ENCODE assay signal across 8 cellular contexts in the genomic region with DNA sequence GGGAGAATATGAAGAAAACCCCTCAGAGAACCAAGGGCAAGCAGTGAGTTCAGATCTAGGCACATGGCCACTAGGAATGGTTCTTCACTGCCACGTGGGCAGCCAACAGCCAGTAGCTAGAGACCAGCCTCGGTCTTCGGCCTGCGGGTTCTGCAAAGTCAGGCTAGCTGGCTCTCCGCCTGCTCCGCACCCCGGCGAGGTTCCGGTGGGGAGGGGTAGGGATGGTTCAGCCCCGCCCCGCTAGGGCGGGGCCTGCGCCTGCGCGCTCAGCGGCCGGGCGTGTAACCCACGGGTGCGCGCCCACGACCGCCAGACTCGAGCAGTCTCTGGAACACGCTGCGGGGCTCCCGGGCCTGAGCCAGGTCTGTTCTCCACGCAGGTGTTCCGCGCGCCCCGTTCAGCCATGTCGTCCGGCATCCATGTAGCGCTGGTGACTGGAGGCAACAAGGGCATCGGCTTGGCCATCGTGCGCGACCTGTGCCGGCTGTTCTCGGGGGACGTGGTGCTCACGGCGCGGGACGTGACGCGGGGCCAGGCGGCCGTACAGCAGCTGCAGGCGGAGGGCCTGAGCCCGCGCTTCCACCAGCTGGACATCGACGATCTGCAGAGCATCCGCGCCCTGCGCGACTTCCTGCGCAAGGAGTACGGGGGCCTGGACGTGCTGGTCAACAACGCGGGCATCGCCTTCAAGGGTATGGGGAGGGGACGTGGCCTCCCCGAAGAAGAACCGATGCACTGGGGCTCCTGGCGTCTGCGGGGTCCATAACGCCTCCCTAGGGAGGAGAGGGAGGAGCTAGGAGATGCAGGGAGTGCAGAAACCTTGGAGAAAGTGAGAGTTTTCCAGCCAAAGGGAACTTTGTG. TPM values are rescaled to one million over a fixed set of nuclear protein-coding genes. Genes with fewer than 3 reads are reported as not detected.
A peak's percentile ranks its signal among the peaks of the same experiment; 100 is the strongest.
DNase-seq lines count a peak whose midpoint lies in the region; ATAC-seq and TF ChIP-seq lines count a peak whose summit lies in the region.

A gene (plus strand): TSS at position 312 of the 861 bp plus-strand sequence. CDS start 92 bp downstream, at position 404.

- peaks cover 0 to 4% (median 0%) of the 10 kb centered on the region in 4 donors for H3K9me3 ChIP-seq in liver (ENCODE audit: control insufficient read depth in 4 of 4, low read length in 3 of 4)

- TF ChIP-seq CTCF in AG10803 (conservative IDR thresholded peaks at IDR 0.05; ENCODE audit: low read length) (no peak), dorsolateral prefrontal cortex (IDR thresholded peaks at IDR 0.05 in 54 of 56, conservative IDR thresholded peaks at IDR 0.05 in 2 of 56; ENCODE audit: low read depth in 1 of 56, partially characterized antibody in 56 of 56) (peak in 27 of 56 donors; percentile 4 to 47 (median 22)), liver (IDR thresholded peaks at IDR 0.05; ENCODE audit: low read depth, low read length, missing input control) (no peak)

- POLR2A ChIA-PET in activated CD4-positive, alpha-beta memory T cell treated with anti-CD3 and anti-CD28 coated beads, Interleukin-2, amount 10 ng/mL, durations not matched to agents 7 days and 5 days (lab: Charles Lee): interaction anchor here (0.7 to 2.6 kb wide), 8 partner anchors 9 to 66 kb away, joined by 3 to 46 read pairs (median 4); a partner anchor contains a TSS

- peak; percentile 65 for TF ChIP-seq POLR2A in GM19193 (IDR thresholded peaks at IDR 0.05; ENCODE audit: extremely low read depth, insufficient read depth, insufficient read length)

- H3K27me3 Mint-ChIP-seq in activated CD4-positive, alpha-beta memory T cell treated with anti-CD3 and anti-CD28 coated beads, Interleukin-2, amount 10 ng/mL, durations not matched to agents 7 days and 5 days: peaks cover 5% of the 10 kb centered on the region

- peaks cover 56% of the 10 kb centered on the region for H3K4me1 Mint-ChIP-seq in activated CD4-positive, alpha-beta memory T cell treated with anti-CD3 and anti-CD28 coated beads, Interleukin-2, amount 10 ng/mL, durations not matched to agents 7 days and 5 days

- H3K27ac ChIP-seq in dorsolateral prefrontal cortex (peak within 1 kb of the TSS; percentile 70 to 98 (median 95)), liver (ENCODE audit: low read depth in 1 of 2, low read length in 2 of 2) (peak within 1 kb of the TSS; percentile 89 to 90)

- ATAC-seq in HG03439 (IDR thresholded peaks at IDR 0.05; ENCODE audit: unreplicated experiment): peak; percentile 91

- H3K9me3 Mint-ChIP-seq in activated CD4-positive, alpha-beta memory T cell treated with anti-CD3 and anti-CD28 coated beads, Interleukin-2, amount 10 ng/mL, durations not matched to agents 7 days and 5 days: peaks cover 6% of the 10 kb centered on the region

- H3K36me3 ChIP-seq in liver (ENCODE audit: control insufficient read depth in 4 of 4, insufficient read depth in 3 of 4, low read depth in 1 of 4, low read length in 3 of 4): peaks cover 0 to 7% (median 6%) of the 10 kb centered on the region in 4 donors

- H3K9ac ChIP-seq in liver (ENCODE audit: low read depth in 1 of 2, low read length in 2 of 2): peak within 1 kb of the TSS; percentile 63 to 75

- H3K4me3 ChIP-seq in AG10803 (ENCODE audit: low read length): peak within 1 kb of the TSS; percentile 95
- H3K4me3 ChIP-seq in dorsolateral prefrontal cortex: peak within 1 kb of the TSS; percentile 59 to 99 (median 86)
- peak within 1 kb of the TSS; percentile 86 to 92 (median 92) for H3K4me3 ChIP-seq in liver (ENCODE audit: low read depth in 1 of 3, low read length in 3 of 3)

- CTCF ChIA-PET in activated CD4-positive, alpha-beta memory T cell treated with anti-CD3 and anti-CD28 coated beads, Interleukin-2, amount 10 ng/mL, durations not matched to agents 7 days and 5 days (lab: Charles Lee): interaction anchor here (0.6 to 2.6 kb wide), 9 partner anchors 8 to 1200 kb away, joined by 3 to 18 read pairs (median 3); a partner anchor contains a TSS

- H3K4me3 Mint-ChIP-seq in activated CD4-positive, alpha-beta memory T cell treated with anti-CD3 and anti-CD28 coated beads, Interleukin-2, amount 10 ng/mL, durations not matched to agents 7 days and 5 days: peak within 1 kb of the TSS; percentile 84

- peak within 1 kb of the TSS; percentile 80 for H3K27ac Mint-ChIP-seq in activated CD4-positive, alpha-beta memory T cell treated with anti-CD3 and anti-CD28 coated beads, Interleukin-2, amount 10 ng/mL, durations not matched to agents 7 days and 5 days

- DNase-seq in AG10803 (ENCODE audit: low read depth) (peak; percentile 95), NCI-H526 treated with DMSO at 0.1 percent for 48 hours (lab: John Stamatoyannopoulos, UW) (peak; percentile 79), dorsolateral prefrontal cortex (peak; percentile 94 to 98 (median 97))
- peak; percentile 92 for DNase-seq in activated CD4-positive, alpha-beta memory T cell treated with anti-CD3 and anti-CD28 coated beads, Interleukin-2, amount 10 ng/mL, durations not matched to agents 7 days and 5 days
- DNase-seq in stimulated activated CD4-positive, alpha-beta T cell treated with anti-CD3 and anti-CD28 coated beads, Interleukin-4, amount 100 ng/mL, for 1 hour: peak; percentile 88

- H3K4me1 ChIP-seq in liver (ENCODE audit: control insufficient read depth in 4 of 4, insufficient read depth in 4 of 4, low read length in 3 of 4): peaks cover 8 to 61% (median 47%) of the 10 kb centered on the region in 4 donors

- TF ChIP-seq RAD21 in liver (IDR thresholded peaks at IDR 0.05): no peak

- H3K27me3 ChIP-seq in dorsolateral prefrontal cortex (no peaks in the 10 kb centered on the region), liver (ENCODE audit: control insufficient read depth in 4 of 4, insufficient read depth in 4 of 4, low read length in 3 of 4) (no peaks in the 10 kb centered on the region)

- H3K36me3 Mint-ChIP-seq in activated CD4-positive, alpha-beta memory T cell treated with anti-CD3 and anti-CD28 coated beads, Interleukin-2, amount 10 ng/mL, durations not matched to agents 7 days and 5 days (ENCODE audit: low read depth): peaks cover 39% of the 10 kb centered on the region

- under 1% methylated on average over 71 of the region's 71 CpGs for WGBS in liver

- intact Hi-C loops in dorsolateral prefrontal cortex (cut with DNase I): loop anchor here in 1 of 2 donors (1.0 to 2.0 kb wide), 2 partner anchors 10 to 35 kb away; a partner anchor contains a TSS

TF ChIP-seq in liver, 16 proteins besides CTCF, POLR2A, EP300 and RAD21 (continues in another document):
- TF ChIP-seq FOXA1 (IDR thresholded peaks at IDR 0.05): no peak
- TF ChIP-seq, protein P1, sequence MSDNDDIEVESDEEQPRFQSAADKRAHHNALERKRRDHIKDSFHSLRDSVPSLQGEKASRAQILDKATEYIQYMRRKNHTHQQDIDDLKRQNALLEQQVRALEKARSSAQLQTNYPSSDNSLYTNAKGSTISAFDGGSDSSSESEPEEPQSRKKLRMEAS (IDR thresholded peaks at IDR 0.05): peak; percentile 95
- peak; percentile 33 to 50 for TF ChIP-seq RXRA (IDR thresholded peaks at IDR 0.05)
- TF ChIP-seq FOXA2 (IDR thresholded peaks at IDR 0.05): no peak
- TF ChIP-seq NR2F2 (IDR thresholded peaks at IDR 0.05): no peak
- TF ChIP-seq YY1 (IDR thresholded peaks at IDR 0.05): peak; percentile 65
- TF ChIP-seq TAF1 (conservative IDR thresholded peaks at IDR 0.05): no peak
- TF ChIP-seq HNF4G (IDR thresholded peaks at IDR 0.05): no peak
- peak; percentile 61 for TF ChIP-seq SP1 (IDR thresholded peaks at IDR 0.05)
- peak; percentile 44 for TF ChIP-seq HNF4A (conservative IDR thresholded peaks at IDR 0.05)
- no peak for TF ChIP-seq EGR1 (IDR thresholded peaks at IDR 0.05; ENCODE audit: low read depth in 2 of 2)
- TF ChIP-seq, protein P2, sequence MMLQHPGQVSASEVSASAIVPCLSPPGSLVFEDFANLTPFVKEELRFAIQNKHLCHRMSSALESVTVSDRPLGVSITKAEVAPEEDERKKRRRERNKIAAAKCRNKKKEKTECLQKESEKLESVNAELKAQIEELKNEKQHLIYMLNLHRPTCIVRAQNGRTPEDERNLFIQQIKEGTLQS (IDR thresholded peaks at IDR 0.05): no peak
- no peak for TF ChIP-seq JUND (IDR thresholded peaks at IDR 0.05)
- TF ChIP-seq GABPA (IDR thresholded peaks at IDR 0.05 in 1 of 2, conservative IDR thresholded peaks at IDR 0.05 in 1 of 2): peak in 1 of 2 donors; percentile 78
- TF ChIP-seq, protein P3, sequence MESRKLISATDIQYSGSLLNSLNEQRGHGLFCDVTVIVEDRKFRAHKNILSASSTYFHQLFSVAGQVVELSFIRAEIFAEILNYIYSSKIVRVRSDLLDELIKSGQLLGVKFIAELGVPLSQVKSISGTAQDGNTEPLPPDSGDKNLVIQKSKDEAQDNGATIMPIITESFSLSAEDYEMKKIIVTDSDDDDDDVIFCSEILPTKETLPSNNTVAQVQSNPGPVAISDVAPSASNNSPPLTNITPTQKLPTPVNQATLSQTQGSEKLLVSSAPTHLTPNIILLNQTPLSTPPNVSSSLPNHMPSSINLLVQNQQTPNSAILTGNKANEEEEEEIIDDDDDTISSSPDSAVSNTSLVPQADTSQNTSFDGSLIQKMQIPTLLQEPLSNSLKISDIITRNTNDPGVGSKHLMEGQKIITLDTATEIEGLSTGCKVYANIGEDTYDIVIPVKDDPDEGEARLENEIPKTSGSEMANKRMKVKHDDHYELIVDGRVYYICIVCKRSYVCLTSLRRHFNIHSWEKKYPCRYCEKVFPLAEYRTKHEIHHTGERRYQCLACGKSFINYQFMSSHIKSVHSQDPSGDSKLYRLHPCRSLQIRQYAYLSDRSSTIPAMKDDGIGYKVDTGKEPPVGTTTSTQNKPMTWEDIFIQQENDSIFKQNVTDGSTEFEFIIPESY (IDR thresholded peaks at IDR 0.05): no peak

RNA-seq across cellular contexts. Expression of the gene that starts here (rescaled TPM):
- total RNA-seq in activated CD4-positive, alpha-beta memory T cell treated with anti-CD3 and anti-CD28 coated beads, Interleukin-2, amount 10 ng/mL, durations not matched to agents 7 days and 5 days: 10 to 100 TPM; 42.0 to 44.1 TPM
- 100 to 1,000 TPM in 82 of 120 experiments, 10 to 100 TPM in 38; 41.1 to 388 (median 113) TPM for total RNA-seq in dorsolateral prefrontal cortex
- 100 to 1,000 TPM in 1 of 2 donors, 10 to 100 TPM in 1; 94.2 to 200 TPM for total RNA-seq in liver
- 100 to 1,000 TPM; 157 to 218 TPM for polyA plus RNA-seq in liver

Comparison
In these comparisons a context has a peak if more than half of its experiments do, and no peak if none do; other contexts are left out.
1. Peak in every context shown above with its lines: DNase-seq, ATAC-seq, H3K4me3 ChIP-seq and H3K27ac ChIP-seq.